In genomic region chr7:1483079-1483478, GRCh38 we compare ENCODE assay signal across 29 cellular contexts.
"Had no signal": no experiment of that assay in that cellular context is flagged by ENCODE, and none has a peak within 500 bp of the region (broad histone marks: within the 10 kb centered on the region; RNA-seq: fewer than 3 reads in every experiment).

No MANE protein-coding gene starts in this region.

- H3K4me3 ChIP-seq: colonic mucosa, coronary artery, dorsolateral prefrontal cortex, esophagus muscularis mucosa, esophagus squamous epithelium, gastrocnemius medialis, gastroesophageal sphincter, heart left ventricle, heart right ventricle had no signal

- H3K4me1 ChIP-seq: colonic mucosa, esophagus muscularis mucosa, esophagus squamous epithelium, foreskin keratinocyte, gastrocnemius medialis, gastroesophageal sphincter, heart left ventricle, heart right ventricle had no signal

- H3K27ac ChIP-seq: colonic mucosa, coronary artery, dorsolateral prefrontal cortex, epithelial cell of prostate, esophagus muscularis mucosa, esophagus squamous epithelium, foreskin keratinocyte, gastrocnemius medialis, gastroesophageal sphincter, heart left ventricle, heart right ventricle had no signal

- DNase-seq: colonic mucosa; cortex of kidney; dermis blood vessel endothelial cell; dorsolateral prefrontal cortex; effector CD4-positive, alpha-beta T cell; effector CD8-positive, alpha-beta T cell; effector memory CD4-positive, alpha-beta T cell; effector memory CD8-positive, alpha-beta T cell; endodermal cell; erythroblast; esophagus squamous epithelium; foreskin fibroblast; foreskin keratinocyte; foreskin melanocyte; gastrocnemius medialis; glutamatergic neuron; head of caudate nucleus; heart left ventricle; heart right ventricle had no signal

- H3K36me3 ChIP-seq: colonic mucosa had no signal

- FAIRE-seq: colon, endometrium, endothelial cell of umbilical vein, frontal cortex had no signal

- H3K27me3 Mint-ChIP-seq: dendritic cell treated with granulocyte-macrophage colony-stimulating factor and Interleukin-4, amounts not matched to agents 40 ng/mL and 50 ng/mL, for 4 days; effector memory CD8-positive, alpha-beta T cell had no signal

- ATAC-seq: effector memory CD8-positive, alpha-beta T cell; esophagus mucosa; foreskin keratinocyte; gastrocnemius medialis; gastroesophageal sphincter; heart left ventricle; heart right ventricle had no signal

- H3K4me3 Mint-ChIP-seq: dendritic cell treated with granulocyte-macrophage colony-stimulating factor and Interleukin-4, amounts not matched to agents 40 ng/mL and 50 ng/mL, for 4 days; effector memory CD8-positive, alpha-beta T cell; endodermal cell had no signal

- H3K4me1 Mint-ChIP-seq: endodermal cell had no signal

- H3K9me3 Mint-ChIP-seq: dendritic cell treated with granulocyte-macrophage colony-stimulating factor and Interleukin-4, amounts not matched to agents 40 ng/mL and 50 ng/mL, for 4 days; effector memory CD8-positive, alpha-beta T cell; endodermal cell had no signal

- H3K9me3 ChIP-seq: colonic mucosa, esophagus muscularis mucosa, esophagus squamous epithelium, gastrocnemius medialis, gastroesophageal sphincter, heart left ventricle, heart right ventricle had no signal

- H3K27me3 ChIP-seq: colonic mucosa, dorsolateral prefrontal cortex, esophagus muscularis mucosa, esophagus squamous epithelium, foreskin keratinocyte, gastrocnemius medialis, gastroesophageal sphincter, heart left ventricle, heart right ventricle had no signal
